ENCODE assay signal across 1 cellular context in genomic region chr22:37607010-37607911, GRCh38.
TF ChIP-seq lines count a peak whose summit lies in the region.

No MANE protein-coding gene starts in this region.

TF ChIP-seq in SK-N-SH treated with all-trans-retinoic acid at 6 μM for 48 hours, 23 proteins besides CTCF, POLR2A, EP300 and RAD21 (continued from another document):
- TF ChIP-seq, protein P1, sequence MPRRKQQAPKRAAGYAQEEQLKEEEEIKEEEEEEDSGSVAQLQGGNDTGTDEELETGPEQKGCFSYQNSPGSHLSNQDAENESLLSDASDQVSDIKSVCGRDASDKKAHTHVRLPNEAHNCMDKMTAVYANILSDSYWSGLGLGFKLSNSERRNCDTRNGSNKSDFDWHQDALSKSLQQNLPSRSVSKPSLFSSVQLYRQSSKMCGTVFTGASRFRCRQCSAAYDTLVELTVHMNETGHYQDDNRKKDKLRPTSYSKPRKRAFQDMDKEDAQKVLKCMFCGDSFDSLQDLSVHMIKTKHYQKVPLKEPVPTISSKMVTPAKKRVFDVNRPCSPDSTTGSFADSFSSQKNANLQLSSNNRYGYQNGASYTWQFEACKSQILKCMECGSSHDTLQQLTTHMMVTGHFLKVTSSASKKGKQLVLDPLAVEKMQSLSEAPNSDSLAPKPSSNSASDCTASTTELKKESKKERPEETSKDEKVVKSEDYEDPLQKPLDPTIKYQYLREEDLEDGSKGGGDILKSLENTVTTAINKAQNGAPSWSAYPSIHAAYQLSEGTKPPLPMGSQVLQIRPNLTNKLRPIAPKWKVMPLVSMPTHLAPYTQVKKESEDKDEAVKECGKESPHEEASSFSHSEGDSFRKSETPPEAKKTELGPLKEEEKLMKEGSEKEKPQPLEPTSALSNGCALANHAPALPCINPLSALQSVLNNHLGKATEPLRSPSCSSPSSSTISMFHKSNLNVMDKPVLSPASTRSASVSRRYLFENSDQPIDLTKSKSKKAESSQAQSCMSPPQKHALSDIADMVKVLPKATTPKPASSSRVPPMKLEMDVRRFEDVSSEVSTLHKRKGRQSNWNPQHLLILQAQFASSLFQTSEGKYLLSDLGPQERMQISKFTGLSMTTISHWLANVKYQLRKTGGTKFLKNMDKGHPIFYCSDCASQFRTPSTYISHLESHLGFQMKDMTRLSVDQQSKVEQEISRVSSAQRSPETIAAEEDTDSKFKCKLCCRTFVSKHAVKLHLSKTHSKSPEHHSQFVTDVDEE (CRISPR knock-in tag; IDR thresholded peaks at IDR 0.05): no peak
- no peak for TF ChIP-seq RARB (CRISPR knock-in tag; IDR thresholded peaks at IDR 0.05)
TF ChIP-seq in SK-N-SH treated with all-trans-retinoic acid at 6 μM for 48 hours: peak in this region for 0.
